Comparison of ENCODE assay signal across 8 cellular contexts in genomic region chr16:14399397-14400284, GRCh38.
A peak's percentile ranks its signal among the peaks of the same experiment; 100 is the strongest.
DNase-seq lines count a peak whose midpoint lies in the region; ATAC-seq and TF ChIP-seq lines count a peak whose summit lies in the region.

No MANE protein-coding gene starts in this region.

- no peaks in the 10 kb centered on the region for H3K79me2 ChIP-seq in mesendoderm (ENCODE audit: control insufficient read depth, insufficient read depth, low read length)

- H2BK5ac ChIP-seq in mesendoderm (ENCODE audit: low read length): no peak overlapping the region

- H3K9ac ChIP-seq in BLaER1 treated with 17β-estradiol and CSF1 and Interleukin-3, amounts not matched to agents 10 nM and 100 nM: peak overlapping the region in 10 of 11 experiments; percentile 34 to 77 (median 60); a peak in 17 of 22 replicates
- no peak overlapping the region for H3K9ac ChIP-seq in mesendoderm (ENCODE audit: low read length)

- H3K4me3 Mint-ChIP-seq in CD4-positive, alpha-beta T cell: no peak overlapping the region

- POLR2A ChIA-PET in CD4-positive, alpha-beta T cell (lab: Charles Lee): no interaction called here

- CTCF ChIA-PET in CD4-positive, alpha-beta T cell (lab: Charles Lee): no interaction called here

- peak; percentile 86 for DNase-seq in RPMI7951 (ENCODE audit: low read depth)
- peak; percentile 79 for DNase-seq in sigmoid colon
- DNase-seq in mesendoderm: no peak
- DNase-seq in CD4-positive, alpha-beta T cell: no peak
- DNase-seq in activated T-cell treated with anti-CD3 and anti-CD28 coated beads, Interleukin-2, amount 50 U/mL, for 1 hour: no peak

- no peak for TF ChIP-seq CTCF in gastroesophageal sphincter (IDR thresholded peaks at IDR 0.05)
- no peak for TF ChIP-seq CTCF in sigmoid colon (IDR thresholded peaks at IDR 0.05)
- TF ChIP-seq CTCF in CD4-positive, alpha-beta T cell (IDR thresholded peaks at IDR 0.05): no peak

- H3K27me3 Mint-ChIP-seq in CD4-positive, alpha-beta T cell: no peaks in the 10 kb centered on the region

- no peaks in the 10 kb centered on the region for H3K36me3 ChIP-seq in BLaER1 treated with 17β-estradiol and CSF1 and Interleukin-3, amounts not matched to agents 10 nM and 100 nM
- H3K36me3 ChIP-seq in gastroesophageal sphincter (no peaks in the 10 kb centered on the region), sigmoid colon (no peaks in the 10 kb centered on the region), mesendoderm (ENCODE audit: control insufficient read depth, insufficient read depth, low read length) (no peaks in the 10 kb centered on the region)

- no peak overlapping the region for H3K23ac ChIP-seq in mesendoderm (ENCODE audit: low read length)

- peaks cover 21 to 40% (median 37%) of the 10 kb centered on the region in 10 experiments for H3K4me1 ChIP-seq in BLaER1 treated with 17β-estradiol and CSF1 and Interleukin-3, amounts not matched to agents 10 nM and 100 nM
- H3K4me1 ChIP-seq in gastroesophageal sphincter: peaks cover 0 to 18% (median 13%) of the 10 kb centered on the region in 3 donors
- H3K4me1 ChIP-seq in sigmoid colon: peaks cover 0 to 28% (median 20%) of the 10 kb centered on the region in 4 donors
- no peaks in the 10 kb centered on the region for H3K4me1 ChIP-seq in mesendoderm (ENCODE audit: control insufficient read depth, low read depth, low read length)

- H3K79me1 ChIP-seq in mesendoderm (ENCODE audit: low read length): no peaks in the 10 kb centered on the region

- no peak overlapping the region for H3K18ac ChIP-seq in mesendoderm (ENCODE audit: low read length)

- peak overlapping the region; percentile 49 to 92 (median 81) for H3K4me2 ChIP-seq in BLaER1 treated with 17β-estradiol and CSF1 and Interleukin-3, amounts not matched to agents 10 nM and 100 nM
- H3K4me2 ChIP-seq in mesendoderm (ENCODE audit: low read length): no peak overlapping the region

- no peaks in the 10 kb centered on the region for H3K4me1 Mint-ChIP-seq in CD4-positive, alpha-beta T cell (ENCODE audit: low read depth)

- no peak overlapping the region for H3K27ac Mint-ChIP-seq in CD4-positive, alpha-beta T cell

- H3K4ac ChIP-seq in mesendoderm (ENCODE audit: low read depth, low read length): no peak overlapping the region

- ATAC-seq in HG02588 (IDR thresholded peaks at IDR 0.05; ENCODE audit: unreplicated experiment): peak; percentile 73
- ATAC-seq in gastroesophageal sphincter: peak; percentile 91
- no peak for ATAC-seq in CD4-positive, alpha-beta T cell (ENCODE audit: poor library complexity)

- no peak overlapping the region for H2BK120ac ChIP-seq in mesendoderm (ENCODE audit: low read depth, low read length)

- H3K56ac ChIP-seq in mesendoderm (ENCODE audit: low read length): no peak overlapping the region

- H4K20me1 ChIP-seq in BLaER1 treated with 17β-estradiol and CSF1 and Interleukin-3, amounts not matched to agents 10 nM and 100 nM: no peaks in the 10 kb centered on the region

- WGBS in gastroesophageal sphincter (ENCODE audit: low coverage in 1 of 2), 2 donors: 0 to 27% methylated on average over 2 to 13 of the region's 25 CpGs
- WGBS in sigmoid colon, 2 donors: 76 to 87% methylated on average over 25 of the region's 25 CpGs
- no CpG with 5 or more reads among the region's 25 CpGs for WGBS in mesendoderm (ENCODE audit: extremely low coverage, insufficient coverage, low lambda C conversion rate)

- no peaks in the 10 kb centered on the region for H3K9me3 Mint-ChIP-seq in CD4-positive, alpha-beta T cell

- H4K5ac ChIP-seq in mesendoderm (ENCODE audit: low read length): no peak overlapping the region

- H3K27ac ChIP-seq in BLaER1 treated with 17β-estradiol and CSF1 and Interleukin-3, amounts not matched to agents 10 nM and 100 nM: peak overlapping the region; percentile 9 to 86 (median 71); a peak in 19 of 22 replicates
- H3K27ac ChIP-seq in gastroesophageal sphincter (peak overlapping the region in 3 of 4 donors; percentile 48 to 73 (median 59)), sigmoid colon (peak overlapping the region; percentile 42 to 85 (median 74)), mesendoderm (ENCODE audit: low read depth, low read length) (no peak overlapping the region)
- H3K27ac ChIP-seq in CD4-positive, alpha-beta T cell (ENCODE audit: low read depth, low read length): no peak overlapping the region

- intact Hi-C loops in sigmoid colon (cut with DNase I): loop anchor here (2.0 kb wide), 1 partner anchor 97 kb away; no protein-coding TSS in a partner anchor
- intact Hi-C loops in CD4-positive, alpha-beta T cell (cut with DNase I, micrococcal nuclease): no loop called here

- no peaks in the 10 kb centered on the region for H3K9me3 ChIP-seq in BLaER1 treated with 17β-estradiol and CSF1 and Interleukin-3, amounts not matched to agents 10 nM and 100 nM (replicated peaks in 1 of 11)
- H3K9me3 ChIP-seq in gastroesophageal sphincter (no peaks in the 10 kb centered on the region), sigmoid colon (no peaks in the 10 kb centered on the region)
- H3K9me3 ChIP-seq in CD4-positive, alpha-beta T cell (ENCODE audit: control insufficient read depth, low read length): no peaks in the 10 kb centered on the region

- peak overlapping the region in 1 of 10 experiments; percentile 1; a peak in 1 of 20 replicates for H3K4me3 ChIP-seq in BLaER1 treated with 17β-estradiol and CSF1 and Interleukin-3, amounts not matched to agents 10 nM and 100 nM
- H3K4me3 ChIP-seq in gastroesophageal sphincter (no peak overlapping the region), sigmoid colon (no peak overlapping the region), mesendoderm (ENCODE audit: low read length) (no peak overlapping the region)

- TF ChIP-seq POLR2A in gastroesophageal sphincter (IDR thresholded peaks at IDR 0.05) (no peak), sigmoid colon (IDR thresholded peaks at IDR 0.05) (no peak)

- H4K8ac ChIP-seq in mesendoderm (ENCODE audit: low read depth, low read length): no peak overlapping the region

- H3K36me3 Mint-ChIP-seq in CD4-positive, alpha-beta T cell (ENCODE audit: low read depth): no peaks in the 10 kb centered on the region

- TF ChIP-seq EP300 in gastroesophageal sphincter (IDR thresholded peaks at IDR 0.05): no peak
- TF ChIP-seq EP300 in sigmoid colon (IDR thresholded peaks at IDR 0.05): peak in 1 of 4 donors; percentile 8

- no peak overlapping the region for H2BK15ac ChIP-seq in mesendoderm (replicated peaks; ENCODE audit: low read depth)

- H3K27me3 ChIP-seq in BLaER1 treated with 17β-estradiol and CSF1 and Interleukin-3, amounts not matched to agents 10 nM and 100 nM: no peaks in the 10 kb centered on the region
- H3K27me3 ChIP-seq in gastroesophageal sphincter (no peaks in the 10 kb centered on the region), sigmoid colon (no peaks in the 10 kb centered on the region), mesendoderm (ENCODE audit: insufficient read depth, low read length, poor library complexity) (no peaks in the 10 kb centered on the region)
- no peaks in the 10 kb centered on the region for H3K27me3 ChIP-seq in CD4-positive, alpha-beta T cell (ENCODE audit: control insufficient read depth, insufficient read depth, low read length)

- no peak overlapping the region for H2AK5ac ChIP-seq in mesendoderm (ENCODE audit: low read length)

Comparison
In these comparisons a context has a peak if more than half of its experiments do, and no peak if none do; other contexts are left out.
1. H3K27ac ChIP-seq: peak in BLaER1 treated with 17β-estradiol and CSF1 and Interleukin-3, amounts not matched to agents 10 nM and 100 nM (11 of 11), gastroesophageal sphincter (3 of 4) and sigmoid colon (4 of 4); none in mesendoderm (single experiment) and CD4-positive, alpha-beta T cell (single experiment).
2. DNase-seq: peak in RPMI7951 (single experiment) and sigmoid colon (single experiment); none in mesendoderm (single experiment), CD4-positive, alpha-beta T cell (0 of 10) and activated T-cell treated with anti-CD3 and anti-CD28 coated beads, Interleukin-2, amount 50 U/mL, for 1 hour (single experiment).